In genomic region chrX:121975666-121976065, GRCh38 we compare ENCODE assay signal across 36 cellular contexts.
"Had no signal": no experiment of that assay in that cellular context is flagged by ENCODE, and none has a peak within 500 bp of the region (broad histone marks: within the 10 kb centered on the region; RNA-seq: fewer than 3 reads in every experiment).

No MANE protein-coding gene starts in this region.

- H3K4me3 ChIP-seq: ascending aorta, body of pancreas, breast epithelium, PC-9, SJSA1 had no signal

- DNase-seq: activated B cell treated with CpG ODN at 0.5 μM for 24 hours; activated CD4-positive, alpha-beta memory T cell treated with anti-CD3 and anti-CD28 coated beads for 36 hours; activated CD4-positive, alpha-beta T cell treated with anti-CD3 and anti-CD28 coated beads for 4 hours; activated CD4-positive, alpha-beta T cell treated with anti-CD3 and anti-CD28 coated beads, Interleukin-2, amount 50 U/mL, for 1 hour; activated CD4-positive, CD25-positive, alpha-beta regulatory T cell treated with anti-CD3 and anti-CD28 coated beads, Interleukin-2, amount 50 U/mL, for 72 hours; activated CD8-positive, alpha-beta memory T cell treated with anti-CD3 and anti-CD28 coated beads, Interleukin-2, amount 50 U/mL, for 4 hours; activated effector memory CD4-positive, alpha-beta T cell treated with Interleukin-2 at 50 U/mL for 16 hours; activated naive CD4-positive, alpha-beta T cell treated with anti-CD3 and anti-CD28 coated beads, Interleukin-2, amount 10 ng/mL, durations not matched to agents 7 days and 5 days; activated T-cell treated with anti-CD3 and anti-CD28 coated beads for 4 hours; activated T-cell treated with anti-CD3 and anti-CD28 coated beads, Interleukin-2, amount 50 U/mL, for 4 hours; amniotic stem cell; body of pancreas; caudate nucleus; cerebellar nuclear complex; NCI-H1048; NCI-H1105 treated with DMSO at 0.1 percent for 48 hours; NCI-H1436; NCI-H1694; NCI-H2029; NCI-H2171; NCI-H510A; NCI-H526; NCI-H748 treated with DMSO at 0.1 percent for 48 hours; NK-92 treated with Interleukin-12 subunit alpha and Interleukin-12 subunit beta, amount 100 ng/mL, for 24 hours; PC-9; RPMI8226; SHP77 treated with DMSO at 0.1 percent for 48 hours; SK-N-SH had no signal

- H3K9me2 ChIP-seq: SK-N-SH had no signal

- H3K27me3 ChIP-seq: ascending aorta, body of pancreas, breast epithelium, SJSA1 had no signal

- H3K9ac ChIP-seq: SK-N-SH had no signal

- H3K27ac Mint-ChIP-seq: activated B cell treated with CpG ODN at 0.5 μM for 24 hours; activated CD4-positive, alpha-beta memory T cell treated with anti-CD3 and anti-CD28 coated beads for 36 hours; activated naive CD4-positive, alpha-beta T cell treated with anti-CD3 and anti-CD28 coated beads, Interleukin-2, amount 10 ng/mL, durations not matched to agents 7 days and 5 days; activated naive CD8-positive, alpha-beta T cell; activated T-helper 1 cell treated with anti-CD3 and anti-CD28 coated beads, Interleukin-12 subunit alpha, Interleukin-12 subunit beta, Interleukin-2, Interleukin-4 antibody, amounts not matched to agents 30 ng/mL and 10 ng/mL and 1 ng/mL, durations not matched to agents 14 hours and 24 hours and 36 hours; T-helper 1 cell treated with Interleukin-12 subunit alpha and Interleukin-12 subunit beta and Interleukin-4 antibody, amounts not matched to agents 30 μg/mL and 1 μg/mL, for 36 hours; T-helper 2 cell treated with Interferon-gamma antibody and Interleukin-4, amounts not matched to agents 5 μg/mL and 100 μg/mL, for 36 hours had no signal

- H3K4me1 ChIP-seq: ascending aorta, body of pancreas, breast epithelium, SJSA1 had no signal

- H2AFZ ChIP-seq: PC-9 had no signal

- H3K36me3 ChIP-seq: ascending aorta, breast epithelium, SJSA1 had no signal

- H3K4me2 ChIP-seq: PC-9, SK-N-SH had no signal

- H3K36me3 Mint-ChIP-seq: activated CD4-positive, alpha-beta memory T cell treated with anti-CD3 and anti-CD28 coated beads for 36 hours; activated naive CD4-positive, alpha-beta T cell treated with anti-CD3 and anti-CD28 coated beads, Interleukin-2, amount 10 ng/mL, durations not matched to agents 7 days and 5 days; activated naive CD8-positive, alpha-beta T cell had no signal

- H3K27ac ChIP-seq: ascending aorta, body of pancreas, breast epithelium, PC-9, SJSA1, VCaP had no signal

- H3K4me1 Mint-ChIP-seq: activated B cell treated with CpG ODN at 0.5 μM for 24 hours; activated naive CD4-positive, alpha-beta T cell treated with anti-CD3 and anti-CD28 coated beads, Interleukin-2, amount 10 ng/mL, durations not matched to agents 7 days and 5 days had no signal

- H3K4me3 Mint-ChIP-seq: activated B cell treated with CpG ODN at 0.5 μM for 24 hours; activated CD4-positive, alpha-beta memory T cell treated with anti-CD3 and anti-CD28 coated beads for 36 hours; activated naive CD4-positive, alpha-beta T cell treated with anti-CD3 and anti-CD28 coated beads, Interleukin-2, amount 10 ng/mL, durations not matched to agents 7 days and 5 days; activated naive CD8-positive, alpha-beta T cell; activated T-cell treated with anti-CD3 and anti-CD28 coated beads, Interleukin-2, amount 50 U/mL, for 4 hours; activated T-helper 1 cell treated with anti-CD3 and anti-CD28 coated beads, Interleukin-12 subunit alpha, Interleukin-12 subunit beta, Interleukin-2, Interleukin-4 antibody, amounts not matched to agents 30 ng/mL and 10 ng/mL and 1 ng/mL, durations not matched to agents 14 hours and 24 hours and 36 hours; T-helper 1 cell treated with Interleukin-12 subunit alpha and Interleukin-12 subunit beta and Interleukin-4 antibody, amounts not matched to agents 30 μg/mL and 1 μg/mL, for 36 hours; T-helper 2 cell treated with Interferon-gamma antibody and Interleukin-4, amounts not matched to agents 5 μg/mL and 100 μg/mL, for 36 hours had no signal

- H3K9me3 Mint-ChIP-seq: activated B cell treated with CpG ODN at 0.5 μM for 24 hours; activated CD4-positive, alpha-beta memory T cell treated with anti-CD3 and anti-CD28 coated beads for 36 hours; activated T-cell treated with anti-CD3 and anti-CD28 coated beads, Interleukin-2, amount 50 U/mL, for 4 hours; activated T-helper 1 cell treated with anti-CD3 and anti-CD28 coated beads, Interleukin-12 subunit alpha, Interleukin-12 subunit beta, Interleukin-2, Interleukin-4 antibody, amounts not matched to agents 30 ng/mL and 10 ng/mL and 1 ng/mL, durations not matched to agents 14 hours and 24 hours and 36 hours; T-helper 1 cell treated with Interleukin-12 subunit alpha and Interleukin-12 subunit beta and Interleukin-4 antibody, amounts not matched to agents 30 μg/mL and 1 μg/mL, for 36 hours had no signal

- H3K9me3 ChIP-seq: ascending aorta, body of pancreas, SJSA1, SK-N-SH had no signal

- H3K27me3 Mint-ChIP-seq: activated B cell treated with CpG ODN at 0.5 μM for 24 hours; activated CD4-positive, alpha-beta memory T cell treated with anti-CD3 and anti-CD28 coated beads for 36 hours; activated naive CD4-positive, alpha-beta T cell treated with anti-CD3 and anti-CD28 coated beads, Interleukin-2, amount 10 ng/mL, durations not matched to agents 7 days and 5 days; activated naive CD8-positive, alpha-beta T cell had no signal
